ENCODE assay signal across 2 cellular contexts in genomic region chr9:137044042-137044441, GRCh38.
TF ChIP-seq lines count a peak whose summit lies in the region.

No MANE protein-coding gene starts in this region.

TF ChIP-seq in HCT116, 20 proteins besides CTCF, POLR2A, EP300 and RAD21:
- TF ChIP-seq POLR2AphosphoS5 (IDR thresholded peaks at IDR 0.05; ENCODE audit: low read depth, low read length) (no peak), CBX3 (IDR thresholded peaks at IDR 0.05; ENCODE audit: low read depth) (no peak), EGR1 (IDR thresholded peaks at IDR 0.05; ENCODE audit: low read depth) (no peak), MAX (IDR thresholded peaks at IDR 0.05) (no peak)

TF ChIP-seq in H1, 55 proteins besides CTCF, POLR2A, EP300 and RAD21:
- TF ChIP-seq KDM1A (IDR thresholded peaks at IDR 0.05; ENCODE audit: borderline replicate concordance, low read length) = no peak
- TF ChIP-seq FOSL1 (IDR thresholded peaks at IDR 0.05; ENCODE audit: insufficient read depth, low read depth, low read length) = no peak
- TF ChIP-seq ZNF274 (IDR thresholded peaks at IDR 0.05; ENCODE audit: borderline replicate concordance, extremely low read depth, low read length) = no peak
- no peak for TF ChIP-seq HDAC6 (IDR thresholded peaks at IDR 0.05; ENCODE audit: low read depth, low read length)
- TF ChIP-seq ATF2 (IDR thresholded peaks at IDR 0.05; ENCODE audit: low read length) = no peak
